ENCODE assay signal across 1 cellular context in genomic region chr4:186081202-186081807, GRCh38.
A peak's percentile ranks its signal among the peaks of the same experiment; 100 is the strongest.
TF ChIP-seq lines count a peak whose summit lies in the region.

No MANE protein-coding gene starts in this region.

TF ChIP-seq in H1, 55 proteins besides CTCF, POLR2A, EP300 and RAD21:
- TF ChIP-seq NANOG (IDR thresholded peaks at IDR 0.05; ENCODE audit: insufficient read depth, low read depth, low read length, poor library complexity, severe bottlenecking), result peak; percentile 46
- TF ChIP-seq EZH2 (IDR thresholded peaks at IDR 0.05; ENCODE audit: low read depth, low read length, severe bottlenecking), result no peak
- TF ChIP-seq MAX (IDR thresholded peaks at IDR 0.05), result peak; percentile 71
- TF ChIP-seq YY1 (IDR thresholded peaks at IDR 0.05; ENCODE audit: low read depth, low read length), result peak; percentile 81
- no peak for TF ChIP-seq SAP30 (IDR thresholded peaks at IDR 0.05; ENCODE audit: insufficient read depth, insufficient replicate concordance, low read length)
- no peak for TF ChIP-seq CEBPB (IDR thresholded peaks at IDR 0.05; ENCODE audit: low read depth, low read length)
- no peak for TF ChIP-seq EGR1 (IDR thresholded peaks at IDR 0.05; ENCODE audit: borderline replicate concordance, low read depth, low read length)
- TF ChIP-seq ATF2 (IDR thresholded peaks at IDR 0.05; ENCODE audit: low read length), result no peak
- peak; percentile 38; the same call in 1 of the 2 replicates for TF ChIP-seq TCF12 (IDR thresholded peaks at IDR 0.05; ENCODE audit: low read depth, low read length)
- TF ChIP-seq KDM5A (IDR thresholded peaks at IDR 0.05; ENCODE audit: low read length), result no peak
- TF ChIP-seq RNF2 (IDR thresholded peaks at IDR 0.05; ENCODE audit: borderline replicate concordance, low read depth, low read length, missing control alignments, poor library complexity, severe bottlenecking), result no peak
- TF ChIP-seq CREB1 (IDR thresholded peaks at IDR 0.05), result peak; percentile 28; the same call in 1 of the 2 replicates
- TF ChIP-seq SIX5 (IDR thresholded peaks at IDR 0.05; ENCODE audit: low read depth, low read length), result no peak
- TF ChIP-seq FOSL1 (IDR thresholded peaks at IDR 0.05; ENCODE audit: insufficient read depth, low read depth, low read length), result no peak
- TF ChIP-seq KDM4A (IDR thresholded peaks at IDR 0.05; ENCODE audit: low read depth, low read length, severe bottlenecking), result peak; percentile 40
- peak; percentile 54; the same call in 1 of the 2 replicates for TF ChIP-seq POLR2AphosphoS5 (IDR thresholded peaks at IDR 0.05; ENCODE audit: low read depth, low read length)
- peak; percentile 81 for TF ChIP-seq TAF1 (IDR thresholded peaks at IDR 0.05; ENCODE audit: low read depth, low read length)
- TF ChIP-seq BCL11A (IDR thresholded peaks at IDR 0.05; ENCODE audit: low read depth in 2 of 2, low read length in 2 of 2), result no peak
- no peak for TF ChIP-seq CTBP2 (IDR thresholded peaks at IDR 0.05; ENCODE audit: borderline replicate concordance, insufficient read depth, insufficient read length, low read length)
- peak; percentile 63; the same call in 1 of the 2 replicates for TF ChIP-seq E2F6 (IDR thresholded peaks at IDR 0.05)
- TF ChIP-seq CBX5 (IDR thresholded peaks at IDR 0.05; ENCODE audit: low read depth, low read length), result no peak
- peak; percentile 90 for TF ChIP-seq ASH2L (IDR thresholded peaks at IDR 0.05; ENCODE audit: low read length)
- peak; percentile 68; the same call in 1 of the 2 replicates for TF ChIP-seq SP1 (IDR thresholded peaks at IDR 0.05; ENCODE audit: low read depth, low read length)
- peak; percentile 58; the same call in 1 of the 2 replicates for TF ChIP-seq TBP (IDR thresholded peaks at IDR 0.05; ENCODE audit: low read depth, low read length)
- TF ChIP-seq RFX5 (IDR thresholded peaks at IDR 0.05; ENCODE audit: borderline replicate concordance, low read depth, low read length), result no peak
- peak in 1 of 2 experiments; percentile 81; a peak in 1 of 4 replicates for TF ChIP-seq HDAC2 (IDR thresholded peaks at IDR 0.05; ENCODE audit: borderline replicate concordance in 1 of 2, low read depth in 2 of 2, low read length in 2 of 2)
- no peak for TF ChIP-seq RXRA (IDR thresholded peaks at IDR 0.05; ENCODE audit: insufficient read depth, low read depth, low read length)
- TF ChIP-seq TEAD4 (IDR thresholded peaks at IDR 0.05; ENCODE audit: low read depth, low read length), result peak; percentile 67
- TF ChIP-seq TAF7 (optimal IDR thresholded peaks at IDR 0.05; ENCODE audit: borderline replicate concordance, low read depth, low read length), result no peak
- no peak for TF ChIP-seq MAFK (IDR thresholded peaks at IDR 0.05; ENCODE audit: low read depth, low read length)
